Comparison of ENCODE assay signal across 9 cellular contexts in the genomic region with DNA sequence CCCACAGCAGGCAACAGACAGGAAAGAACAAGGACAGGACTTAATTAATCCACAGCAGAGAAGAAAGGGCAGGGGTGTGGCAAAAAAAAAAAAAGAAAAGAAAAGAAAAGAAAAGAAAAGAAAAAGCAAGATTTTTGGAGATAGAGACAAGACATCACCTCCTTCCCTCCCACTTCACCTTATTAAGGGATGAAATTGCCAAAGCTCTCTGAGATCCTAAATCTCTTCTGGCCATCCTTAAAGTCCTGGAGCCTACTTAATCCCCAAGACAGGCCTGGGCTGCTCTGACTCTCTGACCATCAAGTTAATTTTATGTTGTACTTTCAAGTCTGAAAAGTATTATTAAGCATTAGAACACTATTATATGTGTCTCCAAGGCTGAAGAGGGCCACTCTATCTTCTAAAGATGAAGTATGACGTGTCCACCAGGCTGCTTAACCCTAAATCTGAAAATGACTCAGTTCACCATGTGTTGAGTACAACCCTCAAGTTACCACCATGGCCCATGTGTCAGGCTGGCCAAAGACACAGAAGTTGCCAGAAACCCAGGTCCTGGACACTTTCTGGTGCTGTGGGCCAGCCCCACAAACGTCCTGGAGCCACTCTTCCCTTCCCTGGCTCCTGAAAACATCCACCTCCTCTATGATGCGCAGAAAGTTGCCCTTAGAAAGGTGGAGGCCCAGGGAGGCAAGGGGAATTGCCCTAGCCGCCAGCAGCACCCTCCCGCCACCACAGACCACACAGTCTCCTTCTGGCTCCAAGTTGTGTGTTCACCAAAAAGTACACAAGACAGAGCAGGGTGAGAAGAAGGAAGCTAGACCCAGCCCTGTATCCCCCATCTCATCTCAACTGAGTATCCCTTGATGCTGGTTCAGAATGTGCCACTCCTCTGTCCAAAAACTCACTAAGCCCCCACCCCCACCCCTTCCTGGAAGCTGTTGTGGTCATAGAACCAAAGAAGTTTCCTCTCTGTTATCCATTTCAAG. TPM values are rescaled to one million over a fixed set of nuclear protein-coding genes. Genes with fewer than 3 reads are reported as not detected.
DNase-seq lines count a peak whose midpoint lies in the region; ATAC-seq, FAIRE-seq and TF ChIP-seq lines count a peak whose summit lies in the region.
"Had no signal": no experiment of that assay in that cellular context is flagged by ENCODE, and none has a peak within 500 bp of the region (broad histone marks: within the 10 kb centered on the region; RNA-seq: fewer than 3 reads in every experiment).

No MANE protein-coding gene starts in this region.

- no peak for TF ChIP-seq POLR2A in esophagus muscularis mucosa (IDR thresholded peaks at IDR 0.05; ENCODE audit: low read depth)

- peaks cover 25 to 42% (median 38%) of the 10 kb centered on the region in 4 donors for H3K4me1 ChIP-seq in esophagus muscularis mucosa

- H3K9me3 ChIP-seq in esophagus muscularis mucosa = no peaks in the 10 kb centered on the region

- in situ Hi-C loops in brain microvascular endothelial cell (cut with HindIII; ENCODE audit: low pct_ligation_motif_present, low sequenced_read_pairs) = no loop called here

- TF ChIP-seq CTCF in esophagus muscularis mucosa (IDR thresholded peaks at IDR 0.05) = no peak
- TF ChIP-seq CTCF in brain microvascular endothelial cell (IDR thresholded peaks at IDR 0.05; ENCODE audit: low read depth, low read length, missing control alignments) = no peak

- H3K4me3 ChIP-seq in esophagus muscularis mucosa (peak overlapping the region; percentile 71 to 98 (median 80)), brain microvascular endothelial cell (ENCODE audit: low read depth, low read length) (no peak overlapping the region)

- no peak for ATAC-seq in HG03025 (IDR thresholded peaks at IDR 0.05; ENCODE audit: low FRiP score, unreplicated experiment)

- 75% methylated on average over 5 of the region's 5 CpGs for WGBS in esophagus muscularis mucosa

- intact Hi-C loops in esophagus muscularis mucosa (cut with DNase I) = loop anchor here (10.0 kb wide), 1 partner anchor 179 kb away; no protein-coding TSS in a partner anchor

- no peak for TF ChIP-seq EP300 in esophagus muscularis mucosa (IDR thresholded peaks at IDR 0.05)

- H3K27me3 ChIP-seq in esophagus muscularis mucosa (peaks cover 0 to 4% (median 0%) of the 10 kb centered on the region in 4 donors), brain microvascular endothelial cell (replicated peaks) (no peaks in the 10 kb centered on the region)

- H3K36me3 ChIP-seq in esophagus muscularis mucosa (no peaks in the 10 kb centered on the region), brain microvascular endothelial cell (replicated peaks) (peaks cover 7% of the 10 kb centered on the region)

- DNase-seq in GM19239 (ENCODE audit: insufficient read length, low spot score) (no peak), esophagus muscularis mucosa (ENCODE audit: extremely low spot score) (no peak), brain microvascular endothelial cell (no peak), GM03348 (ENCODE audit: low spot score) (no peak), kidney tubule cell (ENCODE audit: low spot score) (no peak)
- peak; percentile 32 to 35 for DNase-seq in activated CD4-positive, alpha-beta T cell treated with anti-CD3 and anti-CD28 coated beads, Interleukin-2, amount 50 U/mL, for 24 hours (ENCODE audit: low read depth in 1 of 2, low spot score in 1 of 2)
- DNase-seq in stimulated activated CD4-positive, alpha-beta T cell treated with anti-CD3 and anti-CD28 coated beads, Interleukin-1b, Interleukin-23, amount 100 ng/mL, for 48 hours = peak; percentile 56

- H3K27ac ChIP-seq in esophagus muscularis mucosa (replicated peaks in 1 of 4) (peak overlapping the region; percentile 7 to 95 (median 40)), brain microvascular endothelial cell (no peak overlapping the region)

- peak; percentile 45 for FAIRE-seq in GM19239 (lab: Jason Lieb, UNC)

RNA-seq across cellular contexts. Expression of gene SOCS1, which starts 2.7 kb away (rescaled TPM):
- total RNA-seq in esophagus muscularis mucosa = 10 to 100 TPM in 1 of 4 donors, 1 to 10 TPM in 3; 3.8 to 11.1 (median 6.1) TPM

RNA-seq across cellular contexts. Expression of gene TNP2, which starts 15.8 kb away (rescaled TPM):
- total RNA-seq in esophagus muscularis mucosa = not detected
- total RNA-seq: dermis microvascular lymphatic vessel endothelial cell had no signal

RNA-seq across cellular contexts. Expression of gene PRM3, which starts 20.1 kb away (rescaled TPM):
- not detected for total RNA-seq in esophagus muscularis mucosa
- total RNA-seq: dermis microvascular lymphatic vessel endothelial cell had no signal

RNA-seq across cellular contexts. Expression of gene PRM2, which starts 23.0 kb away (rescaled TPM):
- not detected for total RNA-seq in esophagus muscularis mucosa
- total RNA-seq: dermis microvascular lymphatic vessel endothelial cell had no signal

RNA-seq across cellular contexts. Expression of gene PRM1, which starts 27.8 kb away (rescaled TPM):
- total RNA-seq in esophagus muscularis mucosa = not detected
- total RNA-seq: dermis microvascular lymphatic vessel endothelial cell had no signal

Comparison
In these comparisons a context has a peak if more than half of its experiments do, and no peak if none do; other contexts are left out.
1. DNase-seq: peak in activated CD4-positive, alpha-beta T cell treated with anti-CD3 and anti-CD28 coated beads, Interleukin-2, amount 50 U/mL, for 24 hours (2 of 2) and stimulated activated CD4-positive, alpha-beta T cell treated with anti-CD3 and anti-CD28 coated beads, Interleukin-1b, Interleukin-23, amount 100 ng/mL, for 48 hours (single experiment); none in GM19239 (single experiment), esophagus muscularis mucosa (single experiment), brain microvascular endothelial cell (single experiment), GM03348 (single experiment) and kidney tubule cell (single experiment).